1 cellular context compared by ENCODE assay signal in the genomic region with DNA sequence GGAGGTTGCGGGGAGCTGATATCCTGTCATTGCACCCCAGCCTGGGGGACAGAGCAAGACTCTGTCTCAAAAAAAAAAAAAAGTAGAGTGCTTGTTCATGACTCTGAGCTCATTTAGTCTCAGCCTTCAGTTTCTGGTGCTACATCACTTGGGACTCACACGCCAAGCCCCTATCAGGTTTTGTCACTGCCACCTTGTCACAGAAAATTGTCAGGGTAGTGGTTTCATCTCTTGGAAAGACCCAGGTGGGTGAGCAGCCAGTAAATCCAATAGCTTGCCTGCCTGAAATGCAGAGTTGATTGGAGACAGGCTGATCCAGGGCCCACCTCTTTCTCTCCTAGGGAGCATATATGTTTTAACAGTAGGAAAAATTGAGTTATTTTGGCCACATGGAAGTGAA.
TF ChIP-seq lines count a peak whose summit lies in the region.

No MANE protein-coding gene starts in this region.

TF ChIP-seq in GM23338, 12 proteins besides CTCF, POLR2A, EP300 and RAD21:
- TF ChIP-seq, protein P1, sequence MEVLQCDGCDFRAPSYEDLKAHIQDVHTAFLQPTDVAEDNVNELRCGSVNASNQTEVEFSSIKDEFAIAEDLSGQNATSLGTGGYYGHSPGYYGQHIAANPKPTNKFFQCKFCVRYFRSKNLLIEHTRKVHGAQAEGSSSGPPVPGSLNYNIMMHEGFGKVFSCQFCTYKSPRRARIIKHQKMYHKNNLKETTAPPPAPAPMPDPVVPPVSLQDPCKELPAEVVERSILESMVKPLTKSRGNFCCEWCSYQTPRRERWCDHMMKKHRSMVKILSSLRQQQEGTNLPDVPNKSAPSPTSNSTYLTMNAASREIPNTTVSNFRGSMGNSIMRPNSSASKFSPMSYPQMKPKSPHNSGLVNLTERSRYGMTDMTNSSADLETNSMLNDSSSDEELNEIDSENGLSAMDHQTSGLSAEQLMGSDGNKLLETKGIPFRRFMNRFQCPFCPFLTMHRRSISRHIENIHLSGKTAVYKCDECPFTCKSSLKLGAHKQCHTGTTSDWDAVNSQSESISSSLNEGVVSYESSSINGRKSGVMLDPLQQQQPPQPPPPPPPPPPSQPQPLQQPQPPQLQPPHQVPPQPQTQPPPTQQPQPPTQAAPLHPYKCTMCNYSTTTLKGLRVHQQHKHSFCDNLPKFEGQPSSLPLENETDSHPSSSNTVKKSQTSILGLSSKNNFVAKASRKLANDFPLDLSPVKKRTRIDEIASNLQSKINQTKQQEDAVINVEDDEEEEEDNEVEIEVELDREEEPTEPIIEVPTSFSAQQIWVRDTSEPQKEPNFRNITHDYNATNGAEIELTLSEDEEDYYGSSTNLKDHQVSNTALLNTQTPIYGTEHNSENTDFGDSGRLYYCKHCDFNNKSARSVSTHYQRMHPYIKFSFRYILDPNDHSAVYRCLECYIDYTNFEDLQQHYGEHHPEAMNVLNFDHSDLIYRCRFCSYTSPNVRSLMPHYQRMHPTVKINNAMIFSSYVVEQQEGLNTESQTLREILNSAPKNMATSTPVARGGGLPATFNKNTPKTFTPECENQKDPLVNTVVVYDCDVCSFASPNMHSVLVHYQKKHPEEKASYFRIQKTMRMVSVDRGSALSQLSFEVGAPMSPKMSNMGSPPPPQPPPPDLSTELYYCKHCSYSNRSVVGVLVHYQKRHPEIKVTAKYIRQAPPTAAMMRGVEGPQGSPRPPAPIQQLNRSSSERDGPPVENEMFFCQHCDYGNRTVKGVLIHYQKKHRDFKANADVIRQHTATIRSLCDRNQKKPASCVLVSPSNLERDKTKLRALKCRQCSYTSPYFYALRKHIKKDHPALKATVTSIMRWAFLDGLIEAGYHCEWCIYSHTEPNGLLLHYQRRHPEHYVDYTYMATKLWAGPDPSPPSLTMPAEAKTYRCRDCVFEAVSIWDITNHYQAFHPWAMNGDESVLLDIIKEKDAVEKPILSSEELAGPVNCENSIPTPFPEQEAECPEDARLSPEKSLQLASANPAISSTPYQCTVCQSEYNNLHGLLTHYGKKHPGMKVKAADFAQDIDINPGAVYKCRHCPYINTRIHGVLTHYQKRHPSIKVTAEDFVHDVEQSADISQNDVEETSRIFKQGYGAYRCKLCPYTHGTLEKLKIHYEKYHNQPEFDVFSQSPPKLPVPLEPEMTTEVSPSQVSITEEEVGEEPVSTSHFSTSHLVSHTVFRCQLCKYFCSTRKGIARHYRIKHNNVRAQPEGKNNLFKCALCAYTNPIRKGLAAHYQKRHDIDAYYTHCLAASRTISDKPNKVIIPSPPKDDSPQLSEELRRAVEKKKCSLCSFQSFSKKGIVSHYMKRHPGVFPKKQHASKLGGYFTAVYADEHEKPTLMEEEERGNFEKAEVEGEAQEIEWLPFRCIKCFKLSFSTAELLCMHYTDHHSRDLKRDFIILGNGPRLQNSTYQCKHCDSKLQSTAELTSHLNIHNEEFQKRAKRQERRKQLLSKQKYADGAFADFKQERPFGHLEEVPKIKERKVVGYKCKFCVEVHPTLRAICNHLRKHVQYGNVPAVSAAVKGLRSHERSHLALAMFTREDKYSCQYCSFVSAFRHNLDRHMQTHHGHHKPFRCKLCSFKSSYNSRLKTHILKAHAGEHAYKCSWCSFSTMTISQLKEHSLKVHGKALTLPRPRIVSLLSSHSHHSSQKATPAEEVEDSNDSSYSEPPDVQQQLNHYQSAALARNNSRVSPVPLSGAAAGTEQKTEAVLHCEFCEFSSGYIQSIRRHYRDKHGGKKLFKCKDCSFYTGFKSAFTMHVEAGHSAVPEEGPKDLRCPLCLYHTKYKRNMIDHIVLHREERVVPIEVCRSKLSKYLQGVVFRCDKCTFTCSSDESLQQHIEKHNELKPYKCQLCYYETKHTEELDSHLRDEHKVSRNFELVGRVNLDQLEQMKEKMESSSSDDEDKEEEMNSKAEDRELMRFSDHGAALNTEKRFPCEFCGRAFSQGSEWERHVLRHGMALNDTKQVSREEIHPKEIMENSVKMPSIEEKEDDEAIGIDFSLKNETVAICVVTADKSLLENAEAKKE (CRISPR knock-in tag; IDR thresholded peaks at IDR 0.05) = no peak
TF ChIP-seq in GM23338: peak in this region for 0.
